1 cellular context compared by ENCODE assay signal in genomic region chr10:46229144-46229563, GRCh38.
TF ChIP-seq lines count a peak whose summit lies in the region.

No MANE protein-coding gene starts in this region.

TF ChIP-seq in K562, 482 proteins besides CTCF, POLR2A, EP300 and RAD21 (continued from another document and continues in another):
- TF ChIP-seq BCOR (IDR thresholded peaks at IDR 0.05) (no peak), ZBTB1 (CRISPR knock-in tag; IDR thresholded peaks at IDR 0.05; ENCODE audit: borderline replicate concordance, low read depth) (no peak), POLR2B (IDR thresholded peaks at IDR 0.05; ENCODE audit: low read depth, partially characterized antibody) (no peak), ZNF282 (CRISPR knock-in tag; IDR thresholded peaks at IDR 0.05) (no peak), TGIF2 (CRISPR knock-in tag; IDR thresholded peaks at IDR 0.05) (no peak), ATF4 (CRISPR knock-in tag; IDR thresholded peaks at IDR 0.05) (no peak), ZNF140 (CRISPR knock-in tag; IDR thresholded peaks at IDR 0.05) (no peak), CHD2 (IDR thresholded peaks at IDR 0.05; ENCODE audit: low read depth, low read length) (no peak), MYBL2 (IDR thresholded peaks at IDR 0.05; ENCODE audit: low read depth) (no peak), MYBL2 (CRISPR knock-in tag; IDR thresholded peaks at IDR 0.05; ENCODE audit: borderline replicate concordance) (no peak), ZSCAN32 (CRISPR knock-in tag; IDR thresholded peaks at IDR 0.05) (no peak), HNRNPL (IDR thresholded peaks at IDR 0.05; ENCODE audit: low read depth, low read length) (no peak), U2AF2 (optimal IDR thresholded peaks at IDR 0.05; ENCODE audit: low read depth, low read length) (no peak), MLLT1 (IDR thresholded peaks at IDR 0.05) (no peak), ZBTB7A (IDR thresholded peaks at IDR 0.05; ENCODE audit: borderline replicate concordance, control insufficient read depth, low read depth, low read length) (0 out of 2 replicates have a peak, but pooled peaks have one; percentile 32), SIN3B (IDR thresholded peaks at IDR 0.05; ENCODE audit: low read depth) (no peak), ZNF143 (CRISPR knock-in tag; IDR thresholded peaks at IDR 0.05) (no peak), MXD1 (CRISPR knock-in tag; IDR thresholded peaks at IDR 0.05; ENCODE audit: borderline replicate concordance, poor library complexity, severe bottlenecking) (no peak), RBFOX2 (IDR thresholded peaks at IDR 0.05; ENCODE audit: low read depth, low read length) (no peak), ARID3B (CRISPR knock-in tag; IDR thresholded peaks at IDR 0.05; ENCODE audit: borderline replicate concordance) (no peak), MEIS2 (IDR thresholded peaks at IDR 0.05; ENCODE audit: partially characterized antibody) (no peak), EGR1 (conservative IDR thresholded peaks at IDR 0.05) (peak; percentile 47), ZNF146 (CRISPR knock-in tag; IDR thresholded peaks at IDR 0.05; ENCODE audit: unreplicated experiment) (no peak), ZSCAN29 (IDR thresholded peaks at IDR 0.05) (no peak), CEBPG (CRISPR knock-in tag; IDR thresholded peaks at IDR 0.05) (no peak), CEBPG (tag; conservative IDR thresholded peaks at IDR 0.05 in 1 of 2, IDR thresholded peaks at IDR 0.05 in 1 of 2) (no peak), ESRRA (IDR thresholded peaks at IDR 0.05; ENCODE audit: borderline replicate concordance, low read depth) (no peak), ZBED1 (IDR thresholded peaks at IDR 0.05) (no peak), ZNF561 (CRISPR knock-in tag; conservative IDR thresholded peaks at IDR 0.05) (no peak), SMC3 (conservative IDR thresholded peaks at IDR 0.05; ENCODE audit: insufficient read depth, low read depth, low read length) (peak; percentile 52), RCOR1 (IDR thresholded peaks at IDR 0.05; ENCODE audit: borderline replicate concordance in 1 of 2, low read depth in 2 of 2, low read length in 2 of 2) (0 out of 4 replicates have a peak, but pooled peaks of 1 of the 2 experiments have one; percentile 9), NR2F6 (CRISPR knock-in tag; IDR thresholded peaks at IDR 0.05) (no peak), RBBP5 (IDR thresholded peaks at IDR 0.05; ENCODE audit: borderline replicate concordance, insufficient read depth, low read length, poor library complexity, severe bottlenecking) (no peak), ZNF318 (IDR thresholded peaks at IDR 0.05; ENCODE audit: borderline replicate concordance in 1 of 2, low read depth in 1 of 2) (no peak), ZNF778 (CRISPR knock-in tag; IDR thresholded peaks at IDR 0.05) (no peak), CEBPB (tag; IDR thresholded peaks at IDR 0.05) (no peak), E2F1 (CRISPR knock-in tag; IDR thresholded peaks at IDR 0.05) (no peak), MCM7 (IDR thresholded peaks at IDR 0.05) (no peak), RB1 (IDR thresholded peaks at IDR 0.05; ENCODE audit: low read depth) (no peak), FOS (IDR thresholded peaks at IDR 0.05; ENCODE audit: extremely low read depth, insufficient read length) (no peak), NFIX (CRISPR knock-in tag; IDR thresholded peaks at IDR 0.05; ENCODE audit: low read depth) (no peak), XRCC4 (IDR thresholded peaks at IDR 0.05; ENCODE audit: extremely low read depth, insufficient read depth, insufficient read length) (no peak), KLF13 (tag; IDR thresholded peaks at IDR 0.05; ENCODE audit: borderline replicate concordance, low read depth) (no peak), BHLHE40 (IDR thresholded peaks at IDR 0.05; ENCODE audit: low read length) (0 out of 2 replicates have a peak, but pooled peaks have one; percentile 4), KLF16 (IDR thresholded peaks at IDR 0.05) (0 out of 2 replicates have a peak, but pooled peaks have one; percentile 28), HES1 (IDR thresholded peaks at IDR 0.05; ENCODE audit: low read depth) (no peak), TBP (optimal IDR thresholded peaks at IDR 0.05; ENCODE audit: low read depth, low read length) (no peak), ZNF609 (CRISPR knock-in tag; IDR thresholded peaks at IDR 0.05; ENCODE audit: borderline replicate concordance) (no peak), ZNF830 (CRISPR knock-in tag; IDR thresholded peaks at IDR 0.05) (no peak), ZNF589 (CRISPR knock-in tag; IDR thresholded peaks at IDR 0.05; ENCODE audit: low read depth) (no peak), RNF2 (IDR thresholded peaks at IDR 0.05) (no peak)
